Comparison of ENCODE assay signal across 2 cellular contexts in the genomic region with DNA sequence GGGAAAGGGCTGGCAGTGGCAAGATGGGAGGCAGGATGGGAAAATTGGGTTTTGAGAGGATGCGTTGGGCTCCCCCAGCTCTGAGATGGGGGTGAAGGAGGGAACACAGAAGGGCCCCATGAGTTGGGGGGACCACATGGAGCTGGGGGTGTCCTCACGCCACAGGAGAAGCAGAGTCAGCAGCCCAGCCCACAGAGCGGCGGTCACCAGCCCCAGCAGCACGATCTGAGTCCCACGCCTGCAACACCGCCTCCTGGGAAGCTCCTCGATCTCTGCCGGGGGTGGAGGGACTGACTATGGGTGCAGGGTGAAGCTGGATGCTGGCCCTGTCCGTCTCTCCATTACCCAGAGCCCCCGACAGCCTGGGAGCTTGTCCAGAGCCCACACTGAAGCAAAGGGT.
TF ChIP-seq lines count a peak whose summit lies in the region.

No MANE protein-coding gene starts in this region.

TF ChIP-seq in A549, 52 proteins besides CTCF, POLR2A, EP300 and RAD21:
- TF ChIP-seq HDAC2 (IDR thresholded peaks at IDR 0.05) = no peak
- TF ChIP-seq FOSB (CRISPR knock-in tag; IDR thresholded peaks at IDR 0.05) = no peak
- no peak for TF ChIP-seq SREBF2 (IDR thresholded peaks at IDR 0.05)
- no peak for TF ChIP-seq ESRRA (IDR thresholded peaks at IDR 0.05; ENCODE audit: borderline replicate concordance, low read length)
- TF ChIP-seq CHD4 (IDR thresholded peaks at IDR 0.05; ENCODE audit: borderline replicate concordance) = no peak
- TF ChIP-seq HOXA7 (CRISPR knock-in tag; IDR thresholded peaks at IDR 0.05) = no peak
- TF ChIP-seq, protein P1, sequence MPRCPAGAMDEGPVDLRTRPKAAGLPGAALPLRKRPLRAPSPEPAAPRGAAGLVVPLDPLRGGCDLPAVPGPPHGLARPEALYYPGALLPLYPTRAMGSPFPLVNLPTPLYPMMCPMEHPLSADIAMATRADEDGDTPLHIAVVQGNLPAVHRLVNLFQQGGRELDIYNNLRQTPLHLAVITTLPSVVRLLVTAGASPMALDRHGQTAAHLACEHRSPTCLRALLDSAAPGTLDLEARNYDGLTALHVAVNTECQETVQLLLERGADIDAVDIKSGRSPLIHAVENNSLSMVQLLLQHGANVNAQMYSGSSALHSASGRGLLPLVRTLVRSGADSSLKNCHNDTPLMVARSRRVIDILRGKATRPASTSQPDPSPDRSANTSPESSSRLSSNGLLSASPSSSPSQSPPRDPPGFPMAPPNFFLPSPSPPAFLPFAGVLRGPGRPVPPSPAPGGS (IDR thresholded peaks at IDR 0.05) = no peak

TF ChIP-seq in K562, 482 proteins besides CTCF, POLR2A, EP300 and RAD21:
- TF ChIP-seq ZNF395 (CRISPR knock-in tag; IDR thresholded peaks at IDR 0.05) = no peak
- TF ChIP-seq POLR2AphosphoS2 (IDR thresholded peaks at IDR 0.05; ENCODE audit: low read length) = no peak
- no peak for TF ChIP-seq ZNF398 (CRISPR knock-in tag; IDR thresholded peaks at IDR 0.05)
- no peak for TF ChIP-seq ZNF124 (CRISPR knock-in tag; IDR thresholded peaks at IDR 0.05)
- TF ChIP-seq PHTF2 (CRISPR knock-in tag; IDR thresholded peaks at IDR 0.05) = no peak
- no peak for TF ChIP-seq RBM15 (IDR thresholded peaks at IDR 0.05; ENCODE audit: insufficient read depth, low read length)
- no peak for TF ChIP-seq GABPA (tag; conservative IDR thresholded peaks at IDR 0.05; ENCODE audit: low read depth)
- no peak for TF ChIP-seq ZNF277 (CRISPR knock-in tag; IDR thresholded peaks at IDR 0.05; ENCODE audit: borderline replicate concordance)
- no peak for TF ChIP-seq ASH1L (IDR thresholded peaks at IDR 0.05; ENCODE audit: borderline replicate concordance, low read depth, partially characterized antibody)
- TF ChIP-seq POLR3A (IDR thresholded peaks at IDR 0.05; ENCODE audit: borderline replicate concordance, extremely low read depth, insufficient read depth, insufficient read length) = no peak
- TF ChIP-seq HDAC1 (IDR thresholded peaks at IDR 0.05) = no peak
- no peak for TF ChIP-seq SPI1 (IDR thresholded peaks at IDR 0.05; ENCODE audit: borderline replicate concordance, low read depth, low read length)
- no peak for TF ChIP-seq ZNF347 (CRISPR knock-in tag; IDR thresholded peaks at IDR 0.05; ENCODE audit: low read depth)
- no peak for TF ChIP-seq TSC22D4 (tag; IDR thresholded peaks at IDR 0.05)
- TF ChIP-seq, protein P2, sequence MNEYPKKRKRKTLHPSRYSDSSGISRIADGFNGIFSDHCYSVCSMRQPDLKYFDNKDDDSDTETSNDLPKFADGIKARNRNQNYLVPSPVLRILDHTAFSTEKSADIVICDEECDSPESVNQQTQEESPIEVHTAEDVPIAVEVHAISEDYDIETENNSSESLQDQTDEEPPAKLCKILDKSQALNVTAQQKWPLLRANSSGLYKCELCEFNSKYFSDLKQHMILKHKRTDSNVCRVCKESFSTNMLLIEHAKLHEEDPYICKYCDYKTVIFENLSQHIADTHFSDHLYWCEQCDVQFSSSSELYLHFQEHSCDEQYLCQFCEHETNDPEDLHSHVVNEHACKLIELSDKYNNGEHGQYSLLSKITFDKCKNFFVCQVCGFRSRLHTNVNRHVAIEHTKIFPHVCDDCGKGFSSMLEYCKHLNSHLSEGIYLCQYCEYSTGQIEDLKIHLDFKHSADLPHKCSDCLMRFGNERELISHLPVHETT (CRISPR knock-in tag; conservative IDR thresholded peaks at IDR 0.05 in 1 of 2, IDR thresholded peaks at IDR 0.05 in 1 of 2) = no peak
- TF ChIP-seq SRF (CRISPR knock-in tag; IDR thresholded peaks at IDR 0.05) = no peak
- TF ChIP-seq RBFOX2 (IDR thresholded peaks at IDR 0.05; ENCODE audit: low read depth, low read length) = no peak
- TF ChIP-seq SMARCB1 (IDR thresholded peaks at IDR 0.05; ENCODE audit: insufficient read length, low read depth) = no peak
- TF ChIP-seq IRF1 (CRISPR knock-in tag; IDR thresholded peaks at IDR 0.05; ENCODE audit: borderline replicate concordance) = no peak
